Comparison of ENCODE assay signal across 28 cellular contexts in the genomic region with DNA sequence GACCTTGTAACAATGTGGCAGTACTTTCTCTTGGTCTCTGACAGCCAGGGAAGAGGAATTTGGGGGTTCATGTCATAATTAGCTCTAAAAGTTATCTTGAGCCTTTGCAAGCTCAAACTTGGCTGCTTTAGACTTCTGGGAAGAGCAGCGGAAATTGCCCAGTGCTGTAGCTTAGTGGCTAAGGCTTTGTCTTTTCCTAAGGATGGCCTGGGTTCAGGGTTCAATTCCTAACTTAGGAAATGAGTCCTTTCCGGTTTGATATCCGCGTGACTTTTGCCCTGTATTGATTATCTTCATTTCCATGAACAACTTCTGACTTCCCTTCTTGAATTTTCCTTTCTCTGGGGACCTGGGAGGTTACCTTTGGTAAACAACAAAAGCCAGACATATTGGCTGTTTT.
"Had no signal": no experiment of that assay in that cellular context is flagged by ENCODE, and none has a peak within 500 bp of the region (broad histone marks: within the 10 kb centered on the region; RNA-seq: fewer than 3 reads in every experiment).

No MANE protein-coding gene starts in this region.

- DNase-seq: activated CD4-positive, alpha-beta memory T cell treated with anti-CD3 and anti-CD28 coated beads for 36 hours; activated CD4-positive, alpha-beta T cell treated with anti-CD3 and anti-CD28 coated beads for 36 hours; activated CD4-positive, alpha-beta T cell treated with anti-CD3 and anti-CD28 coated beads, Interleukin-2, amount 10 ng/mL, durations not matched to agents 24 days and 14 days; activated CD4-positive, CD25-positive, alpha-beta regulatory T cell; activated CD4-positive, CD25-positive, alpha-beta regulatory T cell treated with anti-CD3 and anti-CD28 coated beads, Interleukin-2, amount 50 U/mL, for 72 hours; activated CD8-positive, alpha-beta memory T cell treated with anti-CD3 and anti-CD28 coated beads, Interleukin-2, amount 10 ng/mL, durations not matched to agents 7 days and 5 days; activated CD8-positive, alpha-beta memory T cell treated with anti-CD3 and anti-CD28 coated beads, Interleukin-2, amount 50 U/mL, for 4 hours; activated CD8-positive, alpha-beta T cell treated with anti-CD3 and anti-CD28 coated beads, Interleukin-2, amount 10 ng/mL, durations not matched to agents 7 days and 5 days; activated effector memory CD4-positive, alpha-beta T cell treated with anti-CD3 and anti-CD28 coated beads, Interleukin-2, amount 50 U/mL, for 16 hours; activated naive CD4-positive, alpha-beta T cell treated with anti-CD3 and anti-CD28 coated beads for 36 hours; activated naive CD8-positive, alpha-beta T cell treated with anti-CD3 and anti-CD28 coated beads for 36 hours; activated naive CD8-positive, alpha-beta T cell treated with anti-CD3 and anti-CD28 coated beads, Interleukin-2, amount 50 U/mL, for 24 hours; activated T-cell treated with anti-CD3 and anti-CD28 coated beads, Interleukin-2, amount 50 U/mL, for 1 hour; activated T-cell treated with anti-CD3 and anti-CD28 coated beads, Interleukin-2, amount 50 U/mL, for 48 hours; central memory CD4-positive, alpha-beta T cell; cerebellar nuclear complex; colonic mucosa; effector CD8-positive, alpha-beta T cell; esophagus squamous epithelium; foreskin melanocyte; T-helper 2 cell had no signal

- H3K27ac ChIP-seq: ascending aorta, breast epithelium, cardiac muscle cell, colonic mucosa, epithelial cell of prostate, esophagus squamous epithelium, gastroesophageal sphincter had no signal

- FAIRE-seq: endometrium, endothelial cell of umbilical vein had no signal

- H3K36me3 ChIP-seq: ascending aorta, breast epithelium, cardiac muscle cell, colonic mucosa, esophagus squamous epithelium, gastroesophageal sphincter had no signal

- H3K27me3 ChIP-seq: ascending aorta, breast epithelium, cardiac muscle cell, colonic mucosa, esophagus squamous epithelium, gastroesophageal sphincter had no signal

- ATAC-seq: activated CD4-positive, alpha-beta T cell treated with anti-CD3 and anti-CD28 coated beads for 36 hours; activated CD8-positive, alpha-beta memory T cell treated with anti-CD3 and anti-CD28 coated beads, Interleukin-2, amount 10 ng/mL, durations not matched to agents 7 days and 5 days; activated CD8-positive, alpha-beta T cell treated with anti-CD3 and anti-CD28 coated beads, Interleukin-2, amount 10 ng/mL, durations not matched to agents 7 days and 5 days; activated naive CD8-positive, alpha-beta T cell treated with anti-CD3 and anti-CD28 coated beads, Interleukin-2, amount 50 U/mL, for 24 hours; gastroesophageal sphincter had no signal

- H3K4me1 ChIP-seq: ascending aorta, breast epithelium, colonic mucosa, esophagus squamous epithelium, gastroesophageal sphincter had no signal

- H3K4me3 ChIP-seq: ascending aorta, breast epithelium, cardiac muscle cell, colonic mucosa, esophagus squamous epithelium, gastroesophageal sphincter had no signal

- H3K9me3 ChIP-seq: ascending aorta, colonic mucosa, gastroesophageal sphincter had no signal
